8 cellular contexts compared by ENCODE assay signal in genomic region chr7:30800785-30801252, GRCh38. TPM values are rescaled to one million over a fixed set of nuclear protein-coding genes. Genes with fewer than 3 reads are reported as not detected.
DNase-seq lines count a peak whose midpoint lies in the region; ATAC-seq and TF ChIP-seq lines count a peak whose summit lies in the region.

No MANE protein-coding gene starts in this region.

- H3K27me3 Mint-ChIP-seq in Caco-2 (ENCODE audit: insufficient read depth, unreplicated experiment): no peaks in the 10 kb centered on the region

- H3K27ac Mint-ChIP-seq in Caco-2 (ENCODE audit: unreplicated experiment): no peak overlapping the region

- H2AFZ ChIP-seq in OCI-LY3 (ENCODE audit: low read depth, low read length) (no peak overlapping the region), smooth muscle cell (ENCODE audit: low read depth) (no peak overlapping the region)

- intact Hi-C loops in Caco-2 (cut with micrococcal nuclease; ENCODE audit: unreplicated experiment) (loop anchor here (1.0 to 5.0 kb wide), 4 partner anchors 81 to 321 kb away; no protein-coding TSS in a partner anchor), body of pancreas (cut with DNase I) (loop anchor here (5.0 kb wide), 1 partner anchor 176 kb away; no protein-coding TSS in a partner anchor)

- no peaks in the 10 kb centered on the region for H3K36me3 Mint-ChIP-seq in Caco-2 (ENCODE audit: insufficient read depth, unreplicated experiment)

- H3K27me3 ChIP-seq in Caco-2 (replicated peaks; ENCODE audit: control insufficient read depth, insufficient read depth, low read length): no peaks in the 10 kb centered on the region
- H3K27me3 ChIP-seq in OCI-LY3 (ENCODE audit: low read depth, low read length): no peaks in the 10 kb centered on the region
- H3K27me3 ChIP-seq in body of pancreas: no peaks in the 10 kb centered on the region
- no peaks in the 10 kb centered on the region for H3K27me3 ChIP-seq in smooth muscle cell (ENCODE audit: low read depth)

- POLR2A ChIA-PET in Caco-2 (lab: Charles Lee): no interaction called here

- CTCF ChIA-PET in Caco-2 (lab: Charles Lee): interaction anchor here (1.4 to 1.6 kb wide), 2 partner anchors 178 to 322 kb away, joined by 5 to 7 read pairs; no protein-coding TSS in a partner anchor

- no peaks in the 10 kb centered on the region for H3K36me3 ChIP-seq in Caco-2 (ENCODE audit: control insufficient read depth, insufficient read depth, low read length)
- peaks cover 16% of the 10 kb centered on the region for H3K36me3 ChIP-seq in OCI-LY3 (replicated peaks; ENCODE audit: low read depth, low read length)
- no peaks in the 10 kb centered on the region for H3K36me3 ChIP-seq in body of pancreas (replicated peaks in 1 of 2; ENCODE audit: insufficient read depth in 1 of 2, low read depth in 2 of 2)
- no peaks in the 10 kb centered on the region for H3K36me3 ChIP-seq in smooth muscle cell (ENCODE audit: low read depth)

- peaks cover 20% of the 10 kb centered on the region for H3K4me1 Mint-ChIP-seq in Caco-2 (ENCODE audit: low read depth, unreplicated experiment)

- ATAC-seq in body of pancreas: peak; percentile 77
- no peak for ATAC-seq in HG02642 (IDR thresholded peaks at IDR 0.05; ENCODE audit: poor library complexity, unreplicated experiment)

- H3K79me2 ChIP-seq in OCI-LY3 (ENCODE audit: low read length) (no peaks in the 10 kb centered on the region), smooth muscle cell (ENCODE audit: low read depth) (no peaks in the 10 kb centered on the region)

- H3K4me3 Mint-ChIP-seq in Caco-2 (ENCODE audit: unreplicated experiment): no peak overlapping the region

- TF ChIP-seq CTCF in Caco-2 (IDR thresholded peaks at IDR 0.05; ENCODE audit: insufficient read depth in 1 of 2, low read depth in 1 of 2, low read length in 1 of 2, severe bottlenecking in 1 of 2, unreplicated experiment in 1 of 2) (peak; percentile 61 to 74), OCI-LY3 (IDR thresholded peaks at IDR 0.05; ENCODE audit: low read depth, low read length) (peak; percentile 69), body of pancreas (IDR thresholded peaks at IDR 0.05) (peak; percentile 37 to 89 (median 85)), smooth muscle cell (IDR thresholded peaks at IDR 0.05; ENCODE audit: borderline replicate concordance, insufficient read depth, poor library complexity, severe bottlenecking) (peak; percentile 80)

- no peaks in the 10 kb centered on the region for H3K9me3 ChIP-seq in Caco-2
- no peaks in the 10 kb centered on the region for H3K9me3 ChIP-seq in OCI-LY3 (ENCODE audit: insufficient read depth, low read length)
- no peaks in the 10 kb centered on the region for H3K9me3 ChIP-seq in body of pancreas
- no peaks in the 10 kb centered on the region for H3K9me3 ChIP-seq in smooth muscle cell (replicated peaks; ENCODE audit: low read depth)

- BruUV-seq in Caco-2 (replicated peaks; lab: Mats Ljungman, UMichigan): no TSS peak

- DNase-seq in Caco-2 (peak; percentile 57 to 75), GM19238 (ENCODE audit: insufficient read length, low spot score) (peak; percentile 54), HuH-7.5 (ENCODE audit: low spot score) (peak; percentile 78), body of pancreas (peak; percentile 66 to 75 (median 72)), iPS DF 4.7 (ENCODE audit: extremely low read depth, low spot score) (peak; percentile 49), smooth muscle cell (lab: John Stamatoyannopoulos, UW; ENCODE audit: unreplicated experiment) (no peak)

- peaks cover 15% of the 10 kb centered on the region for H3F3A ChIP-seq in smooth muscle cell (ENCODE audit: low read depth)

- H3K4me1 ChIP-seq in Caco-2: peaks cover 33% of the 10 kb centered on the region
- peaks cover 71% of the 10 kb centered on the region for H3K4me1 ChIP-seq in OCI-LY3 (ENCODE audit: low read length)
- H3K4me1 ChIP-seq in body of pancreas: peaks cover 11% of the 10 kb centered on the region
- H3K4me1 ChIP-seq in smooth muscle cell (ENCODE audit: low read depth): peaks cover 4% of the 10 kb centered on the region

- H3K4me3 ChIP-seq in Caco-2 (ENCODE audit: low read depth, low read length): no peak overlapping the region
- 0 out of 2 replicates have a peak overlapping the region, but pooled peaks have one; percentile 14 for H3K4me3 ChIP-seq in OCI-LY3 (ENCODE audit: low read length)
- H3K4me3 ChIP-seq in body of pancreas: no peak overlapping the region
- H3K4me3 ChIP-seq in smooth muscle cell: no peak overlapping the region

- WGBS in body of pancreas, 2 donors: 51 to 54% methylated on average over 6 of the region's 6 CpGs
- WGBS in smooth muscle cell (ENCODE audit: low lambda C conversion rate): 56% methylated on average over 6 of the region's 6 CpGs

- H3K4me2 ChIP-seq in OCI-LY3 (ENCODE audit: low read length) (peak overlapping the region; percentile 64), smooth muscle cell (no peak overlapping the region)

- no peak for TF ChIP-seq POLR2A in body of pancreas (IDR thresholded peaks at IDR 0.05)

- no peaks in the 10 kb centered on the region for H3K9me3 Mint-ChIP-seq in Caco-2 (ENCODE audit: unreplicated experiment)

- peak overlapping the region; percentile 59 for H3K9ac ChIP-seq in OCI-LY3 (ENCODE audit: low read length)
- no peak overlapping the region for H3K9ac ChIP-seq in smooth muscle cell (ENCODE audit: low read depth)

- H3K27ac ChIP-seq in OCI-LY3 (ENCODE audit: low read length) (peak overlapping the region; percentile 96), body of pancreas (no peak overlapping the region), smooth muscle cell (ENCODE audit: low read depth) (no peak overlapping the region)

- H4K20me1 ChIP-seq in OCI-LY3 (ENCODE audit: insufficient read depth, low read length) (no peaks in the 10 kb centered on the region), smooth muscle cell (ENCODE audit: low read depth) (no peaks in the 10 kb centered on the region)

RNA-seq across cellular contexts. Expression of gene MINDY4, which starts 29.6 kb away (rescaled TPM):
- 2.0 and 2.1 TPM in 2 replicates for total RNA-seq in Caco-2 (2022)
- 1 to 10 TPM; 7.5 to 8.6 TPM for total RNA-seq in body of pancreas
- 5.3 and 7.3 TPM in 2 replicates for total RNA-seq in smooth muscle cell
- polyA plus RNA-seq in smooth muscle cell: 4.9 and 6.0 TPM in 2 replicates

RNA-seq across cellular contexts. Expression of gene INMT, which starts 48.9 kb away (rescaled TPM):
- total RNA-seq in Caco-2 (2022) (2.2 and 3.3 TPM in 2 replicates), body of pancreas (10 to 100 TPM; 30.4 to 48.1 TPM), smooth muscle cell (1.2 and 4.0 TPM in 2 replicates)
- polyA plus RNA-seq in smooth muscle cell: 2.3 and 2.4 TPM in 2 replicates
